In the genomic region with DNA sequence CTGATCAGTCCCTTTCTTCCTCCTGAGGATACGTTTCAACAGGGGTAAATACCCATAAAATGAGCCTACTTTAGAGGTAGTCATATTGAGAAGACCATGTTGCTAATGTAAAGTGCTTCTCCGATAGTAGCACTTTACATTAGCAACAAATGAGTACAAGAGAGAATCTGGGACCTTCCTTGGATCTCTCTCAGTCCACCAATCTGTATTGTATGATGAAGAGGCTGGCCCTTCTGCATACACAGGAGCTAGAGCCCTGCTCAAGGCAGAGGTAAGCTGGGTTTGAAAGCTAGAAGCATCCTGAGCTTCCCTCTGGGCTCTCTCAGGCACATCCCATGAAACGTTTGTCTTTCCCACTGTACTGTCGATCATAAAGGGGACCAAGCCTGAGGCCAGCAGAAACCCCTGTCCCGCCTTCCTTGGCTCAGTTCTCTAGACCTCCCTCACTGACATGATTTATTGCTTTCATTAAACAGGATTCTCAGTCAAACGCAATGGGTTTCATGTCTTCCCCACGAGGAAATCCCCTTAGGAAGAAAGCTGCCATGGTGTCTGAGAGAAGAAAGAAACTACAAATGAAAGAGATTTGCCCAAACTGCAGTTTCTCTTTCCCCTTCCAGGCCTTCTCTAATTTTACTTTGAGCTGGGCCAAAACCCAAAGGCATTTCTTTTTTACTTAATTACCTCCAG, we compare ENCODE assay signal across 15 cellular contexts.
A peak's percentile ranks its signal among the peaks of the same experiment; 100 is the strongest.
DNase-seq lines count a peak whose midpoint lies in the region; ATAC-seq lines count a peak whose summit lies in the region.
"Had no signal": no experiment of that assay in that cellular context is flagged by ENCODE, and none has a peak within 500 bp of the region (broad histone marks: within the 10 kb centered on the region; RNA-seq: fewer than 3 reads in every experiment).

No MANE protein-coding gene starts in this region.

- peaks cover 4% of the 10 kb centered on the region for H3K9me3 Mint-ChIP-seq in activated T-cell treated with anti-CD3 and anti-CD28 coated beads, Interleukin-2, amount 50 U/mL, for 24 hours

- H3K27ac Mint-ChIP-seq in activated T-cell treated with anti-CD3 and anti-CD28 coated beads, Interleukin-2, amount 50 U/mL, for 24 hours: peak overlapping the region; percentile 13
- H3K27ac Mint-ChIP-seq: immature natural killer cell had no signal

- no peak overlapping the region for H3K4me3 Mint-ChIP-seq in activated T-cell treated with anti-CD3 and anti-CD28 coated beads, Interleukin-2, amount 50 U/mL, for 24 hours
- H3K4me3 Mint-ChIP-seq: immature natural killer cell had no signal

- ATAC-seq in GM21786 (IDR thresholded peaks at IDR 0.05; ENCODE audit: unreplicated experiment): peak; percentile 51
- peak; percentile 48 for ATAC-seq in stimulated activated naive CD8-positive, alpha-beta T cell treated with anti-CD3 and anti-CD28 coated beads, Interleukin-15, Interleukin-2, amounts not matched to agents 100 U/mL and 50 U/mL, for 24 hours

- peaks cover 15% of the 10 kb centered on the region for H3K27me3 Mint-ChIP-seq in activated T-cell treated with anti-CD3 and anti-CD28 coated beads, Interleukin-2, amount 50 U/mL, for 24 hours

- DNase-seq in activated T-cell treated with anti-CD3 and anti-CD28 coated beads, Interleukin-2, amount 50 U/mL, for 24 hours: no peak
- DNase-seq in activated T-cell treated with anti-CD3 and anti-CD28 coated beads, Interleukin-2, amount 50 U/mL, for 1 hour: no peak
- DNase-seq in RPMI7951 (ENCODE audit: low read depth): peak; percentile 33
- no peak for DNase-seq in stimulated activated naive CD8-positive, alpha-beta T cell treated with anti-CD3 and anti-CD28 coated beads, Interleukin-15, Interleukin-2, amounts not matched to agents 100 U/mL and 50 U/mL, for 24 hours
- no peak for DNase-seq in DMS53 (lab: John Stamatoyannopoulos, UW)
- no peak for DNase-seq in stimulated activated naive CD4-positive, alpha-beta T cell treated with Interleukin-2 at 50 U/mL for 16 hours (lab: John Stamatoyannopoulos, UW)
- no peak for DNase-seq in NCI-H524 (lab: John Stamatoyannopoulos, UW)
- DNase-seq: activated CD8-positive, alpha-beta memory T cell treated with anti-CD3 and anti-CD28 coated beads, Interleukin-2, amount 50 U/mL, for 48 hours; Caco-2; cerebellar nuclear complex; immature natural killer cell; NCI-H345; sigmoid colon; stimulated activated naive CD4-positive, alpha-beta T cell had no signal

- no peaks in the 10 kb centered on the region for H3K36me3 Mint-ChIP-seq in activated T-cell treated with anti-CD3 and anti-CD28 coated beads, Interleukin-2, amount 50 U/mL, for 24 hours (ENCODE audit: low read depth)

- peaks cover 12% of the 10 kb centered on the region for H3K4me1 Mint-ChIP-seq in activated T-cell treated with anti-CD3 and anti-CD28 coated beads, Interleukin-2, amount 50 U/mL, for 24 hours (ENCODE audit: low read depth)
